In the genomic region with DNA sequence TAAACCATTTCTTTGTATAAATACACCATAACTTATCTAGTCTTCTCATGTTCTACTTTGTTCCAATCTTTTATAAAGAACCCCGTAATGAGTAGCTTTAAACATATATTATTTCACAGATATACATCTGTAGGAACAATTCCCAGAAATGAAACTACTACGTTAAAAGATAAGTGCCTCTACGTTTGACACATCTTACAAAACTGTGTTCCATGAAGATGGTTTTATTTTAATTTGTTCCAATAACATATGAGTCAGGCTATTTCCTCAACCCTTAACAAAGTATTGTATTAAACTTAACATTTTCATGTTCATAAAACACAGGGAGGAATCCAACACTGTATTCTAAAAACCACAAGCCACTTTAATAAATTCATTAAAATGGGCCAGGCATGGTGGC, we compare ENCODE assay signal across 1 cellular context.
TF ChIP-seq lines count a peak whose summit lies in the region.

No MANE protein-coding gene starts in this region.

TF ChIP-seq in IMR-90, 13 proteins besides CTCF, POLR2A, EP300 and RAD21:
- TF ChIP-seq, protein P1, sequence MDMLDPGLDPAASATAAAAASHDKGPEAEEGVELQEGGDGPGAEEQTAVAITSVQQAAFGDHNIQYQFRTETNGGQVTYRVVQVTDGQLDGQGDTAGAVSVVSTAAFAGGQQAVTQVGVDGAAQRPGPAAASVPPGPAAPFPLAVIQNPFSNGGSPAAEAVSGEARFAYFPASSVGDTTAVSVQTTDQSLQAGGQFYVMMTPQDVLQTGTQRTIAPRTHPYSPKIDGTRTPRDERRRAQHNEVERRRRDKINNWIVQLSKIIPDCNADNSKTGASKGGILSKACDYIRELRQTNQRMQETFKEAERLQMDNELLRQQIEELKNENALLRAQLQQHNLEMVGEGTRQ (IDR thresholded peaks at IDR 0.05; ENCODE audit: low read depth, low read length) = no peak
- TF ChIP-seq CEBPB (IDR thresholded peaks at IDR 0.05; ENCODE audit: low read depth, low read length) (no peak), RCOR1 (IDR thresholded peaks at IDR 0.05; ENCODE audit: insufficient replicate concordance, low read length) (no peak), MXI1 (IDR thresholded peaks at IDR 0.05; ENCODE audit: borderline replicate concordance, low read depth, low read length) (no peak), BHLHE40 (IDR thresholded peaks at IDR 0.05; ENCODE audit: low read depth, low read length) (no peak), MAZ (IDR thresholded peaks at IDR 0.05; ENCODE audit: borderline replicate concordance, low read depth, low read length) (no peak), FOS (IDR thresholded peaks at IDR 0.05; ENCODE audit: low read depth, low read length) (no peak), NFE2L2 (IDR thresholded peaks at IDR 0.05; ENCODE audit: low read depth, low read length) (no peak), CHD1 (IDR thresholded peaks at IDR 0.05; ENCODE audit: low read depth, low read length) (no peak), SMC3 (IDR thresholded peaks at IDR 0.05; ENCODE audit: low read depth, low read length) (no peak)
